In genomic region chr14:104321151-104322130, GRCh38 we compare ENCODE assay signal across 20 cellular contexts.
DNase-seq lines count a peak whose midpoint lies in the region; ATAC-seq and TF ChIP-seq lines count a peak whose summit lies in the region.
"Had no signal": no experiment of that assay in that cellular context is flagged by ENCODE, and none has a peak within 500 bp of the region (broad histone marks: within the 10 kb centered on the region; RNA-seq: fewer than 3 reads in every experiment).

No MANE protein-coding gene starts in this region.

- H3K9me2 ChIP-seq in hepatocyte (replicated peaks; ENCODE audit: insufficient read depth) (no peaks in the 10 kb centered on the region), Karpas-422 (replicated peaks; ENCODE audit: insufficient read depth, low read length) (no peaks in the 10 kb centered on the region)

- H3K9ac ChIP-seq in Karpas-422 (ENCODE audit: low read length) = no peak overlapping the region

- H3K4me3 ChIP-seq in right atrium auricular region (no peak overlapping the region), hepatocyte (no peak overlapping the region), Karpas-422 (ENCODE audit: low read length) (no peak overlapping the region)
- H3K4me3 ChIP-seq: GM23338, mucosa of descending colon, SJCRH30 had no signal

- DNase-seq in cardiac septum (ENCODE audit: low spot score) (peak; percentile 60), right atrium auricular region (ENCODE audit: low spot score) (no peak), hepatocyte (ENCODE audit: low spot score) (no peak), osteocyte (ENCODE audit: extremely low spot score, unreplicated experiment) (peak; percentile 80), Karpas-422 (no peak)
- DNase-seq: activated CD4-positive, alpha-beta T cell treated with anti-CD3 and anti-CD28 coated beads, Interleukin-2, amount 10 ng/mL, durations not matched to agents 24 days and 14 days; Calu3; nephron progenitor cell; NK-92 treated with Interleukin-12 subunit alpha and Interleukin-12 subunit beta, amount 100 ng/mL, for 24 hours; SJCRH30; T-helper 1 cell; trophoblast cell had no signal

- H3K9me3 ChIP-seq in right atrium auricular region (no peaks in the 10 kb centered on the region), hepatocyte (ENCODE audit: low read depth) (no peaks in the 10 kb centered on the region), Karpas-422 (ENCODE audit: low read length) (no peaks in the 10 kb centered on the region)
- H3K9me3 ChIP-seq: mucosa of descending colon, SJCRH30 had no signal

- peaks cover 0 to 25% of the 10 kb centered on the region in 2 donors for H3K4me1 ChIP-seq in right atrium auricular region
- H3K4me1 ChIP-seq in hepatocyte (ENCODE audit: insufficient read depth) = peaks cover 4% of the 10 kb centered on the region
- no peaks in the 10 kb centered on the region for H3K4me1 ChIP-seq in Karpas-422 (ENCODE audit: low read length)

- no peaks in the 10 kb centered on the region for H3K36me3 Mint-ChIP-seq in osteocyte (ENCODE audit: unreplicated experiment)

- H3K79me2 ChIP-seq in hepatocyte (no peaks in the 10 kb centered on the region), Karpas-422 (ENCODE audit: low read length) (no peaks in the 10 kb centered on the region)

- intact Hi-C loops in cardiac septum (cut with DNase I) = no loop called here

- H3K27me3 Mint-ChIP-seq in osteocyte (ENCODE audit: unreplicated experiment) = no peaks in the 10 kb centered on the region
- H3K27me3 Mint-ChIP-seq: activated CD4-positive, alpha-beta T cell treated with anti-CD3 and anti-CD28 coated beads, Interleukin-2, amount 10 ng/mL, durations not matched to agents 24 days and 14 days had no signal

- TF ChIP-seq CTCF in right atrium auricular region (IDR thresholded peaks at IDR 0.05) = no peak
- TF ChIP-seq CTCF in hepatocyte (IDR thresholded peaks at IDR 0.05; ENCODE audit: poor library complexity) = no peak
- no peak for TF ChIP-seq CTCF in osteocyte (IDR thresholded peaks at IDR 0.05)

- H3K9me3 Mint-ChIP-seq in osteocyte (ENCODE audit: unreplicated experiment) = no peaks in the 10 kb centered on the region
- H3K9me3 Mint-ChIP-seq: activated CD4-positive, alpha-beta T cell treated with anti-CD3 and anti-CD28 coated beads, Interleukin-2, amount 10 ng/mL, durations not matched to agents 24 days and 14 days; activated T-helper 17 cell treated with anti-CD3 and anti-CD28 coated beads, Interleukin-2, amount 50 U/mL, for 72 hours; GM23338; nephron progenitor cell; stimulated activated naive CD8-positive, alpha-beta T cell treated with anti-CD3 and anti-CD28 coated beads, Interleukin-15, amount 100 ng/mL, for 72 hours had no signal

- H2AFZ ChIP-seq in hepatocyte = no peak overlapping the region
- no peak overlapping the region for H2AFZ ChIP-seq in Karpas-422 (ENCODE audit: low read length)
- H2AFZ ChIP-seq: GM23338 had no signal

- 73% methylated on average over 29 of the region's 31 CpGs for WGBS in hepatocyte (ENCODE audit: low lambda C conversion rate, missing lambda C conversion rate)

- H3K4me2 ChIP-seq in hepatocyte = peak overlapping the region; percentile 51
- no peak overlapping the region for H3K4me2 ChIP-seq in Karpas-422 (ENCODE audit: low read depth, low read length, poor library complexity, severe bottlenecking)
- H3K4me2 ChIP-seq: GM23338 had no signal

- H3K4me3 Mint-ChIP-seq in osteocyte (ENCODE audit: unreplicated experiment) = no peak overlapping the region
- H3K4me3 Mint-ChIP-seq: activated CD4-positive, alpha-beta T cell treated with anti-CD3 and anti-CD28 coated beads, Interleukin-2, amount 10 ng/mL, durations not matched to agents 24 days and 14 days; activated T-helper 17 cell treated with anti-CD3 and anti-CD28 coated beads, Interleukin-2, amount 50 U/mL, for 72 hours; GM23338; nephron progenitor cell; stimulated activated naive CD8-positive, alpha-beta T cell treated with anti-CD3 and anti-CD28 coated beads, Interleukin-15, amount 100 ng/mL, for 72 hours had no signal

- H3K27me3 ChIP-seq in right atrium auricular region (no peaks in the 10 kb centered on the region), hepatocyte (no peaks in the 10 kb centered on the region), Karpas-422 (ENCODE audit: low read length) (no peaks in the 10 kb centered on the region)

- H4K20me1 ChIP-seq in hepatocyte (ENCODE audit: insufficient read depth, poor library complexity, severe bottlenecking) (no peaks in the 10 kb centered on the region), Karpas-422 (ENCODE audit: insufficient read depth, low read depth, low read length) (no peaks in the 10 kb centered on the region)

- ATAC-seq in HG03354 (IDR thresholded peaks at IDR 0.05; ENCODE audit: poor library complexity, severe bottlenecking, unreplicated experiment) (no peak), HG03439 (IDR thresholded peaks at IDR 0.05; ENCODE audit: unreplicated experiment) (no peak), GM18870 (IDR thresholded peaks at IDR 0.05; ENCODE audit: unreplicated experiment) (no peak)
- ATAC-seq: activated T-helper 17 cell treated with anti-CD3 and anti-CD28 coated beads, Interleukin-2, amount 50 U/mL, for 72 hours; mucosa of descending colon; stimulated activated naive CD8-positive, alpha-beta T cell treated with anti-CD3 and anti-CD28 coated beads, Interleukin-15, amount 100 ng/mL, for 72 hours had no signal

- H3K36me3 ChIP-seq in right atrium auricular region (no peaks in the 10 kb centered on the region), hepatocyte (replicated peaks; ENCODE audit: insufficient read depth, low read depth) (no peaks in the 10 kb centered on the region), Karpas-422 (ENCODE audit: insufficient read depth, low read length) (no peaks in the 10 kb centered on the region)
- H3K36me3 ChIP-seq: SJCRH30 had no signal

- H3K4me1 Mint-ChIP-seq in osteocyte (ENCODE audit: unreplicated experiment) = no peaks in the 10 kb centered on the region
- H3K4me1 Mint-ChIP-seq: activated CD4-positive, alpha-beta T cell treated with anti-CD3 and anti-CD28 coated beads, Interleukin-2, amount 10 ng/mL, durations not matched to agents 24 days and 14 days; activated T-helper 17 cell treated with anti-CD3 and anti-CD28 coated beads, Interleukin-2, amount 50 U/mL, for 72 hours; GM23338; stimulated activated naive CD8-positive, alpha-beta T cell treated with anti-CD3 and anti-CD28 coated beads, Interleukin-15, amount 100 ng/mL, for 72 hours had no signal

- H3K27ac ChIP-seq in right atrium auricular region (no peak overlapping the region), hepatocyte (no peak overlapping the region), Karpas-422 (ENCODE audit: low read length) (no peak overlapping the region)
- H3K27ac ChIP-seq: C4-2B, SJCRH30 had no signal

- no peak overlapping the region for H3K27ac Mint-ChIP-seq in osteocyte (ENCODE audit: unreplicated experiment)
- H3K27ac Mint-ChIP-seq: activated CD4-positive, alpha-beta T cell treated with anti-CD3 and anti-CD28 coated beads, Interleukin-2, amount 10 ng/mL, durations not matched to agents 24 days and 14 days; activated T-helper 17 cell treated with anti-CD3 and anti-CD28 coated beads, Interleukin-2, amount 50 U/mL, for 72 hours; GM23338; nephron progenitor cell; stimulated activated naive CD8-positive, alpha-beta T cell treated with anti-CD3 and anti-CD28 coated beads, Interleukin-15, amount 100 ng/mL, for 72 hours had no signal

Comparison
In these comparisons a context has a peak if more than half of its experiments do, and no peak if none do; other contexts are left out.
1. DNase-seq: peak in cardiac septum (single experiment) and osteocyte (single experiment); none in right atrium auricular region (single experiment), hepatocyte (single experiment) and Karpas-422 (single experiment).